ENCODE assay signal across 36 cellular contexts in genomic region chr3:160611141-160611540, GRCh38.
"Had no signal": no experiment of that assay in that cellular context is flagged by ENCODE, and none has a peak within 500 bp of the region (broad histone marks: within the 10 kb centered on the region; RNA-seq: fewer than 3 reads in every experiment).

No MANE protein-coding gene starts in this region.

- DNase-seq: activated CD4-positive, alpha-beta memory T cell treated with anti-CD3 and anti-CD28 coated beads, Interleukin-2, amount 10 ng/mL, durations not matched to agents 7 days and 5 days; activated CD4-positive, alpha-beta T cell treated with anti-CD3 and anti-CD28 coated beads for 1 hour; activated CD4-positive, alpha-beta T cell treated with anti-CD3 and anti-CD28 coated beads for 36 hours; activated CD4-positive, alpha-beta T cell treated with anti-CD3 and anti-CD28 coated beads for 48 hours; activated CD4-positive, alpha-beta T cell treated with anti-CD3 and anti-CD28 coated beads, Interleukin-2, amount 10 ng/mL, durations not matched to agents 7 days and 5 days; activated CD4-positive, alpha-beta T cell treated with anti-CD3 and anti-CD28 coated beads, Interleukin-2, amount 50 U/mL, for 48 hours; activated CD4-positive, CD25-positive, alpha-beta regulatory T cell; activated CD8-positive, alpha-beta memory T cell treated with anti-CD3 and anti-CD28 coated beads for 24 hours; activated CD8-positive, alpha-beta memory T cell treated with anti-CD3 and anti-CD28 coated beads, Interleukin-2, amount 10 ng/mL, durations not matched to agents 7 days and 5 days; activated CD8-positive, alpha-beta memory T cell treated with anti-CD3 and anti-CD28 coated beads, Interleukin-2, amount 50 U/mL, for 48 hours; activated CD8-positive, alpha-beta T cell treated with anti-CD3 and anti-CD28 coated beads, Interleukin-2, amount 10 ng/mL, durations not matched to agents 7 days and 5 days; activated effector memory CD4-positive, alpha-beta T cell treated with Interleukin-2 at 50 U/mL for 16 hours; activated gamma-delta T cell; activated naive CD4-positive, alpha-beta T cell treated with anti-CD3 and anti-CD28 coated beads, Interleukin-2, amount 10 ng/mL, durations not matched to agents 7 days and 5 days; activated naive CD4-positive, alpha-beta T cell treated with Interleukin-2 at 50 U/mL for 16 hours; activated naive CD8-positive, alpha-beta T cell treated with anti-CD3 and anti-CD28 coated beads, Interleukin-2, amount 10 ng/mL, durations not matched to agents 7 days and 5 days; activated naive CD8-positive, alpha-beta T cell treated with anti-CD3 and anti-CD28 coated beads, Interleukin-2, amount 50 U/mL, for 24 hours; activated T-cell treated with anti-CD3 and anti-CD28 coated beads, Interleukin-2, amount 50 U/mL, for 24 hours; activated T-cell treated with anti-CD3 and anti-CD28 coated beads, Interleukin-2, amount 50 U/mL, for 48 hours; amygdala; anterior cingulate cortex; caudate nucleus; cerebellar nuclear complex; T-helper 2 cell; T-helper 9 cell; WERI-Rb-1 had no signal

- H3K36me3 ChIP-seq: ascending aorta, cardiac muscle cell, WERI-Rb-1 had no signal

- ATAC-seq: activated CD4-positive, alpha-beta T cell treated with anti-CD3 and anti-CD28 coated beads for 36 hours; activated CD4-positive, CD25-positive, alpha-beta regulatory T cell treated with anti-CD3 and anti-CD28 coated beads, Interleukin-2, amount 50 U/mL, for 24 hours; activated CD8-positive, alpha-beta memory T cell treated with anti-CD3 and anti-CD28 coated beads, Interleukin-2, amount 10 ng/mL, durations not matched to agents 7 days and 5 days; activated CD8-positive, alpha-beta T cell treated with anti-CD3 and anti-CD28 coated beads, Interleukin-2, amount 10 ng/mL, durations not matched to agents 7 days and 5 days; activated naive CD8-positive, alpha-beta T cell treated with anti-CD3 and anti-CD28 coated beads, Interleukin-2, amount 50 U/mL, for 24 hours; WTC11 had no signal

- H3K36me3 Mint-ChIP-seq: activated CD8-positive, alpha-beta memory T cell treated with anti-CD3 and anti-CD28 coated beads, Interleukin-2, amount 10 ng/mL, durations not matched to agents 7 days and 5 days; activated naive CD4-positive, alpha-beta T cell treated with anti-CD3 and anti-CD28 coated beads, Interleukin-2, amount 10 ng/mL, durations not matched to agents 7 days and 5 days; activated naive CD4-positive, alpha-beta T cell treated with anti-CD3 and anti-CD28 coated beads, Interleukin-2, amount 50 U/mL, for 24 hours; activated naive CD8-positive, alpha-beta T cell; activated naive CD8-positive, alpha-beta T cell treated with anti-CD3 and anti-CD28 coated beads, Interleukin-2, amount 10 ng/mL, durations not matched to agents 7 days and 5 days; brain; WTC11 had no signal

- H3K4me1 ChIP-seq: ascending aorta had no signal

- H3K27ac Mint-ChIP-seq: activated CD4-positive, alpha-beta memory T cell treated with anti-CD3 and anti-CD28 coated beads, Interleukin-2, amount 10 ng/mL, durations not matched to agents 7 days and 5 days; activated CD4-positive, alpha-beta T cell treated with anti-CD3 and anti-CD28 coated beads for 36 hours; activated CD4-positive, alpha-beta T cell treated with anti-CD3 and anti-CD28 coated beads, Interleukin-2, amount 10 ng/mL, durations not matched to agents 7 days and 5 days; activated CD8-positive, alpha-beta memory T cell treated with anti-CD3 and anti-CD28 coated beads, Interleukin-2, amount 10 ng/mL, durations not matched to agents 7 days and 5 days; activated CD8-positive, alpha-beta T cell treated with anti-CD3 and anti-CD28 coated beads, Interleukin-2, amount 10 ng/mL, durations not matched to agents 7 days and 5 days; activated naive CD4-positive, alpha-beta T cell treated with anti-CD3 and anti-CD28 coated beads, Interleukin-2, amount 10 ng/mL, durations not matched to agents 7 days and 5 days; activated naive CD4-positive, alpha-beta T cell treated with anti-CD3 and anti-CD28 coated beads, Interleukin-2, amount 50 U/mL, for 24 hours; activated naive CD8-positive, alpha-beta T cell; activated naive CD8-positive, alpha-beta T cell treated with anti-CD3 and anti-CD28 coated beads, Interleukin-2, amount 10 ng/mL, durations not matched to agents 7 days and 5 days; activated naive CD8-positive, alpha-beta T cell treated with anti-CD3 and anti-CD28 coated beads, Interleukin-2, amount 50 U/mL, for 24 hours; activated T-cell treated with anti-CD3 and anti-CD28 coated beads, Interleukin-2, amount 50 U/mL, for 24 hours; activated T-helper 2 cell treated with anti-CD3 and anti-CD28 coated beads, Interferon-gamma antibody, Interleukin-2, Interleukin-4, amounts not matched to agents 10 μg/mL and 5 μg/mL and 100 μg/mL, durations not matched to agents 14 hours and 24 hours and 36 hours; brain; T-helper 2 cell treated with Interferon-gamma antibody and Interleukin-4, amounts not matched to agents 5 μg/mL and 100 μg/mL, for 36 hours; WTC11 had no signal

- H3K4me3 Mint-ChIP-seq: activated CD4-positive, alpha-beta memory T cell treated with anti-CD3 and anti-CD28 coated beads, Interleukin-2, amount 10 ng/mL, durations not matched to agents 7 days and 5 days; activated CD4-positive, alpha-beta T cell treated with anti-CD3 and anti-CD28 coated beads for 36 hours; activated CD4-positive, alpha-beta T cell treated with anti-CD3 and anti-CD28 coated beads, Interleukin-2, amount 10 ng/mL, durations not matched to agents 7 days and 5 days; activated CD8-positive, alpha-beta memory T cell treated with anti-CD3 and anti-CD28 coated beads, Interleukin-2, amount 10 ng/mL, durations not matched to agents 7 days and 5 days; activated CD8-positive, alpha-beta T cell treated with anti-CD3 and anti-CD28 coated beads, Interleukin-2, amount 10 ng/mL, durations not matched to agents 7 days and 5 days; activated naive CD4-positive, alpha-beta T cell treated with anti-CD3 and anti-CD28 coated beads, Interleukin-2, amount 10 ng/mL, durations not matched to agents 7 days and 5 days; activated naive CD4-positive, alpha-beta T cell treated with anti-CD3 and anti-CD28 coated beads, Interleukin-2, amount 50 U/mL, for 24 hours; activated naive CD8-positive, alpha-beta T cell; activated naive CD8-positive, alpha-beta T cell treated with anti-CD3 and anti-CD28 coated beads, Interleukin-2, amount 10 ng/mL, durations not matched to agents 7 days and 5 days; activated naive CD8-positive, alpha-beta T cell treated with anti-CD3 and anti-CD28 coated beads, Interleukin-2, amount 50 U/mL, for 24 hours; activated T-cell treated with anti-CD3 and anti-CD28 coated beads, Interleukin-2, amount 50 U/mL, for 24 hours; brain; central memory CD8-positive, alpha-beta T cell; T-helper 2 cell treated with Interferon-gamma antibody and Interleukin-4, amounts not matched to agents 5 μg/mL and 100 μg/mL, for 36 hours; WTC11 had no signal

- H3K9me3 ChIP-seq: ascending aorta had no signal

- H3K27me3 ChIP-seq: ascending aorta, cardiac muscle cell had no signal

- H3K9me3 Mint-ChIP-seq: activated CD4-positive, alpha-beta memory T cell treated with anti-CD3 and anti-CD28 coated beads, Interleukin-2, amount 10 ng/mL, durations not matched to agents 7 days and 5 days; activated CD4-positive, alpha-beta T cell treated with anti-CD3 and anti-CD28 coated beads, Interleukin-2, amount 10 ng/mL, durations not matched to agents 7 days and 5 days; activated naive CD4-positive, alpha-beta T cell treated with anti-CD3 and anti-CD28 coated beads, Interleukin-2, amount 10 ng/mL, durations not matched to agents 7 days and 5 days; activated naive CD4-positive, alpha-beta T cell treated with anti-CD3 and anti-CD28 coated beads, Interleukin-2, amount 50 U/mL, for 24 hours; activated naive CD8-positive, alpha-beta T cell treated with anti-CD3 and anti-CD28 coated beads, Interleukin-2, amount 10 ng/mL, durations not matched to agents 7 days and 5 days; activated naive CD8-positive, alpha-beta T cell treated with anti-CD3 and anti-CD28 coated beads, Interleukin-2, amount 50 U/mL, for 24 hours; activated T-cell treated with anti-CD3 and anti-CD28 coated beads, Interleukin-2, amount 50 U/mL, for 24 hours; activated T-helper 2 cell treated with anti-CD3 and anti-CD28 coated beads, Interferon-gamma antibody, Interleukin-2, Interleukin-4, amounts not matched to agents 10 μg/mL and 5 μg/mL and 100 μg/mL, durations not matched to agents 14 hours and 24 hours and 36 hours; central memory CD8-positive, alpha-beta T cell; T-helper 2 cell treated with Interferon-gamma antibody and Interleukin-4, amounts not matched to agents 5 μg/mL and 100 μg/mL, for 36 hours; WTC11 had no signal

- H3K4me3 ChIP-seq: ascending aorta, cardiac muscle cell had no signal

- H3K4me1 Mint-ChIP-seq: activated CD4-positive, alpha-beta memory T cell treated with anti-CD3 and anti-CD28 coated beads, Interleukin-2, amount 10 ng/mL, durations not matched to agents 7 days and 5 days; activated CD4-positive, alpha-beta T cell treated with anti-CD3 and anti-CD28 coated beads for 36 hours; activated CD4-positive, alpha-beta T cell treated with anti-CD3 and anti-CD28 coated beads, Interleukin-2, amount 10 ng/mL, durations not matched to agents 7 days and 5 days; activated CD8-positive, alpha-beta memory T cell treated with anti-CD3 and anti-CD28 coated beads, Interleukin-2, amount 10 ng/mL, durations not matched to agents 7 days and 5 days; activated naive CD4-positive, alpha-beta T cell treated with anti-CD3 and anti-CD28 coated beads, Interleukin-2, amount 10 ng/mL, durations not matched to agents 7 days and 5 days; activated naive CD4-positive, alpha-beta T cell treated with anti-CD3 and anti-CD28 coated beads, Interleukin-2, amount 50 U/mL, for 24 hours; activated naive CD8-positive, alpha-beta T cell treated with anti-CD3 and anti-CD28 coated beads, Interleukin-2, amount 10 ng/mL, durations not matched to agents 7 days and 5 days; activated naive CD8-positive, alpha-beta T cell treated with anti-CD3 and anti-CD28 coated beads, Interleukin-2, amount 50 U/mL, for 24 hours; central memory CD8-positive, alpha-beta T cell; WTC11 had no signal

- H3K27ac ChIP-seq: ascending aorta, cardiac muscle cell, WERI-Rb-1 had no signal
